1 cellular context compared by ENCODE assay signal in genomic region chr7:117718116-117718515, GRCh38.
TF ChIP-seq lines count a peak whose summit lies in the region.

No MANE protein-coding gene starts in this region.

TF ChIP-seq in GM23338, 12 proteins besides CTCF, POLR2A, EP300 and RAD21 (continued from another document):
- TF ChIP-seq, protein P1, sequence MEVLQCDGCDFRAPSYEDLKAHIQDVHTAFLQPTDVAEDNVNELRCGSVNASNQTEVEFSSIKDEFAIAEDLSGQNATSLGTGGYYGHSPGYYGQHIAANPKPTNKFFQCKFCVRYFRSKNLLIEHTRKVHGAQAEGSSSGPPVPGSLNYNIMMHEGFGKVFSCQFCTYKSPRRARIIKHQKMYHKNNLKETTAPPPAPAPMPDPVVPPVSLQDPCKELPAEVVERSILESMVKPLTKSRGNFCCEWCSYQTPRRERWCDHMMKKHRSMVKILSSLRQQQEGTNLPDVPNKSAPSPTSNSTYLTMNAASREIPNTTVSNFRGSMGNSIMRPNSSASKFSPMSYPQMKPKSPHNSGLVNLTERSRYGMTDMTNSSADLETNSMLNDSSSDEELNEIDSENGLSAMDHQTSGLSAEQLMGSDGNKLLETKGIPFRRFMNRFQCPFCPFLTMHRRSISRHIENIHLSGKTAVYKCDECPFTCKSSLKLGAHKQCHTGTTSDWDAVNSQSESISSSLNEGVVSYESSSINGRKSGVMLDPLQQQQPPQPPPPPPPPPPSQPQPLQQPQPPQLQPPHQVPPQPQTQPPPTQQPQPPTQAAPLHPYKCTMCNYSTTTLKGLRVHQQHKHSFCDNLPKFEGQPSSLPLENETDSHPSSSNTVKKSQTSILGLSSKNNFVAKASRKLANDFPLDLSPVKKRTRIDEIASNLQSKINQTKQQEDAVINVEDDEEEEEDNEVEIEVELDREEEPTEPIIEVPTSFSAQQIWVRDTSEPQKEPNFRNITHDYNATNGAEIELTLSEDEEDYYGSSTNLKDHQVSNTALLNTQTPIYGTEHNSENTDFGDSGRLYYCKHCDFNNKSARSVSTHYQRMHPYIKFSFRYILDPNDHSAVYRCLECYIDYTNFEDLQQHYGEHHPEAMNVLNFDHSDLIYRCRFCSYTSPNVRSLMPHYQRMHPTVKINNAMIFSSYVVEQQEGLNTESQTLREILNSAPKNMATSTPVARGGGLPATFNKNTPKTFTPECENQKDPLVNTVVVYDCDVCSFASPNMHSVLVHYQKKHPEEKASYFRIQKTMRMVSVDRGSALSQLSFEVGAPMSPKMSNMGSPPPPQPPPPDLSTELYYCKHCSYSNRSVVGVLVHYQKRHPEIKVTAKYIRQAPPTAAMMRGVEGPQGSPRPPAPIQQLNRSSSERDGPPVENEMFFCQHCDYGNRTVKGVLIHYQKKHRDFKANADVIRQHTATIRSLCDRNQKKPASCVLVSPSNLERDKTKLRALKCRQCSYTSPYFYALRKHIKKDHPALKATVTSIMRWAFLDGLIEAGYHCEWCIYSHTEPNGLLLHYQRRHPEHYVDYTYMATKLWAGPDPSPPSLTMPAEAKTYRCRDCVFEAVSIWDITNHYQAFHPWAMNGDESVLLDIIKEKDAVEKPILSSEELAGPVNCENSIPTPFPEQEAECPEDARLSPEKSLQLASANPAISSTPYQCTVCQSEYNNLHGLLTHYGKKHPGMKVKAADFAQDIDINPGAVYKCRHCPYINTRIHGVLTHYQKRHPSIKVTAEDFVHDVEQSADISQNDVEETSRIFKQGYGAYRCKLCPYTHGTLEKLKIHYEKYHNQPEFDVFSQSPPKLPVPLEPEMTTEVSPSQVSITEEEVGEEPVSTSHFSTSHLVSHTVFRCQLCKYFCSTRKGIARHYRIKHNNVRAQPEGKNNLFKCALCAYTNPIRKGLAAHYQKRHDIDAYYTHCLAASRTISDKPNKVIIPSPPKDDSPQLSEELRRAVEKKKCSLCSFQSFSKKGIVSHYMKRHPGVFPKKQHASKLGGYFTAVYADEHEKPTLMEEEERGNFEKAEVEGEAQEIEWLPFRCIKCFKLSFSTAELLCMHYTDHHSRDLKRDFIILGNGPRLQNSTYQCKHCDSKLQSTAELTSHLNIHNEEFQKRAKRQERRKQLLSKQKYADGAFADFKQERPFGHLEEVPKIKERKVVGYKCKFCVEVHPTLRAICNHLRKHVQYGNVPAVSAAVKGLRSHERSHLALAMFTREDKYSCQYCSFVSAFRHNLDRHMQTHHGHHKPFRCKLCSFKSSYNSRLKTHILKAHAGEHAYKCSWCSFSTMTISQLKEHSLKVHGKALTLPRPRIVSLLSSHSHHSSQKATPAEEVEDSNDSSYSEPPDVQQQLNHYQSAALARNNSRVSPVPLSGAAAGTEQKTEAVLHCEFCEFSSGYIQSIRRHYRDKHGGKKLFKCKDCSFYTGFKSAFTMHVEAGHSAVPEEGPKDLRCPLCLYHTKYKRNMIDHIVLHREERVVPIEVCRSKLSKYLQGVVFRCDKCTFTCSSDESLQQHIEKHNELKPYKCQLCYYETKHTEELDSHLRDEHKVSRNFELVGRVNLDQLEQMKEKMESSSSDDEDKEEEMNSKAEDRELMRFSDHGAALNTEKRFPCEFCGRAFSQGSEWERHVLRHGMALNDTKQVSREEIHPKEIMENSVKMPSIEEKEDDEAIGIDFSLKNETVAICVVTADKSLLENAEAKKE (CRISPR knock-in tag; IDR thresholded peaks at IDR 0.05): no peak
- TF ChIP-seq EZH2phosphoT487 (IDR thresholded peaks at IDR 0.05; ENCODE audit: unreplicated experiment) (no peak), JUNB (IDR thresholded peaks at IDR 0.05; ENCODE audit: unreplicated experiment) (no peak), NANOG (IDR thresholded peaks at IDR 0.05; ENCODE audit: borderline replicate concordance) (no peak), ZNF331 (CRISPR knock-in tag; IDR thresholded peaks at IDR 0.05; ENCODE audit: low read depth) (no peak), EZH2 (IDR thresholded peaks at IDR 0.05; ENCODE audit: low read depth, unreplicated experiment) (no peak), STAT1 (IDR thresholded peaks at IDR 0.05; ENCODE audit: unreplicated experiment) (no peak), CREB1 (CRISPR knock-in tag; IDR thresholded peaks at IDR 0.05; ENCODE audit: low read depth) (no peak), POLR2AphosphoS5 (IDR thresholded peaks at IDR 0.05; ENCODE audit: low read depth) (no peak)
- TF ChIP-seq, protein P2, sequence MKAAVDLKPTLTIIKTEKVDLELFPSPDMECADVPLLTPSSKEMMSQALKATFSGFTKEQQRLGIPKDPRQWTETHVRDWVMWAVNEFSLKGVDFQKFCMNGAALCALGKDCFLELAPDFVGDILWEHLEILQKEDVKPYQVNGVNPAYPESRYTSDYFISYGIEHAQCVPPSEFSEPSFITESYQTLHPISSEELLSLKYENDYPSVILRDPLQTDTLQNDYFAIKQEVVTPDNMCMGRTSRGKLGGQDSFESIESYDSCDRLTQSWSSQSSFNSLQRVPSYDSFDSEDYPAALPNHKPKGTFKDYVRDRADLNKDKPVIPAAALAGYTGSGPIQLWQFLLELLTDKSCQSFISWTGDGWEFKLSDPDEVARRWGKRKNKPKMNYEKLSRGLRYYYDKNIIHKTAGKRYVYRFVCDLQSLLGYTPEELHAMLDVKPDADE (IDR thresholded peaks at IDR 0.05): no peak
- TF ChIP-seq, protein P3, sequence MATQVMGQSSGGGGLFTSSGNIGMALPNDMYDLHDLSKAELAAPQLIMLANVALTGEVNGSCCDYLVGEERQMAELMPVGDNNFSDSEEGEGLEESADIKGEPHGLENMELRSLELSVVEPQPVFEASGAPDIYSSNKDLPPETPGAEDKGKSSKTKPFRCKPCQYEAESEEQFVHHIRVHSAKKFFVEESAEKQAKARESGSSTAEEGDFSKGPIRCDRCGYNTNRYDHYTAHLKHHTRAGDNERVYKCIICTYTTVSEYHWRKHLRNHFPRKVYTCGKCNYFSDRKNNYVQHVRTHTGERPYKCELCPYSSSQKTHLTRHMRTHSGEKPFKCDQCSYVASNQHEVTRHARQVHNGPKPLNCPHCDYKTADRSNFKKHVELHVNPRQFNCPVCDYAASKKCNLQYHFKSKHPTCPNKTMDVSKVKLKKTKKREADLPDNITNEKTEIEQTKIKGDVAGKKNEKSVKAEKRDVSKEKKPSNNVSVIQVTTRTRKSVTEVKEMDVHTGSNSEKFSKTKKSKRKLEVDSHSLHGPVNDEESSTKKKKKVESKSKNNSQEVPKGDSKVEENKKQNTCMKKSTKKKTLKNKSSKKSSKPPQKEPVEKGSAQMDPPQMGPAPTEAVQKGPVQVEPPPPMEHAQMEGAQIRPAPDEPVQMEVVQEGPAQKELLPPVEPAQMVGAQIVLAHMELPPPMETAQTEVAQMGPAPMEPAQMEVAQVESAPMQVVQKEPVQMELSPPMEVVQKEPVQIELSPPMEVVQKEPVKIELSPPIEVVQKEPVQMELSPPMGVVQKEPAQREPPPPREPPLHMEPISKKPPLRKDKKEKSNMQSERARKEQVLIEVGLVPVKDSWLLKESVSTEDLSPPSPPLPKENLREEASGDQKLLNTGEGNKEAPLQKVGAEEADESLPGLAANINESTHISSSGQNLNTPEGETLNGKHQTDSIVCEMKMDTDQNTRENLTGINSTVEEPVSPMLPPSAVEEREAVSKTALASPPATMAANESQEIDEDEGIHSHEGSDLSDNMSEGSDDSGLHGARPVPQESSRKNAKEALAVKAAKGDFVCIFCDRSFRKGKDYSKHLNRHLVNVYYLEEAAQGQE (IDR thresholded peaks at IDR 0.05; ENCODE audit: unreplicated experiment): no peak
